In the genomic region with DNA sequence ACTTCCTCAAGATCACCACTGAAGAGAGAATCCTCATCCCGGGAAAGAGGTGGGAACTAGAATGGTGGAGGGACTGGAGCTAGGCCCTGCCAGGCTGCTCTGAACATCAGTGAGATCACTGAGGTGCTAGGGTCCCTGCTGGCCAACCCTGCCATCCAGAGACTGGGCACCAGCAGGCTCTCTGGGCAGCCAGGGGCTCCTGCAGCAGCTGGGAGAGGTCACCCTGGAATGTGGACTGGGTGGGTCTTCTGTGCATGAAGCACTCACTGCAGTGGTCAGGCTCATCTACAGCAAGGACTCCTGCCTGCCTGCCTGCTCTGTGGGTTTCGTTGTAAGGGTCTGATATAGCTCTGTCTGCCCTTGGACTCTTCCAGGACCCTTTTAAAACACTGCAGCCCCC, we compare ENCODE assay signal across 24 cellular contexts. TPM values are rescaled to one million over a fixed set of nuclear protein-coding genes. Genes with fewer than 3 reads are reported as not detected.
DNase-seq lines count a peak whose midpoint lies in the region; ATAC-seq and TF ChIP-seq lines count a peak whose summit lies in the region.
"Had no signal": no experiment of that assay in that cellular context is flagged by ENCODE, and none has a peak within 500 bp of the region (broad histone marks: within the 10 kb centered on the region; RNA-seq: fewer than 3 reads in every experiment).

No MANE protein-coding gene starts in this region.

- H3K4me3 ChIP-seq in right atrium auricular region (no peak overlapping the region), lower lobe of right lung (no peak overlapping the region), tibial artery (no peak overlapping the region)
- H3K4me3 ChIP-seq: hepatocyte, psoas muscle, SK-N-MC, testis had no signal

- H3K9me3 Mint-ChIP-seq in WTC11: no peaks in the 10 kb centered on the region
- H3K9me3 Mint-ChIP-seq in stimulated activated naive CD8-positive, alpha-beta T cell treated with anti-CD3 and anti-CD28 coated beads, Interleukin-15, amount 100 ng/mL, for 72 hours: no peaks in the 10 kb centered on the region
- H3K9me3 Mint-ChIP-seq: activated naive CD4-positive, alpha-beta T cell treated with anti-CD3 and anti-CD28 coated beads for 36 hours; CD8-positive, alpha-beta memory T cell; memory B cell; nephron had no signal

- H3K27me3 ChIP-seq in right atrium auricular region: no peaks in the 10 kb centered on the region
- H3K27me3 ChIP-seq in lower lobe of right lung (ENCODE audit: low read depth): no peaks in the 10 kb centered on the region
- H3K27me3 ChIP-seq in tibial artery: peaks cover 0 to 3% of the 10 kb centered on the region in 2 donors
- H3K27me3 ChIP-seq: hepatocyte, testis had no signal

- H3K36me3 Mint-ChIP-seq in WTC11: no peaks in the 10 kb centered on the region; the same call in 1 of the 2 replicates
- H3K36me3 Mint-ChIP-seq: memory B cell had no signal

- POLR2A ChIA-PET in WTC11 (lab: Charles Lee): no interaction called here

- H3K36me3 ChIP-seq in right atrium auricular region (peaks cover 2% of the 10 kb centered on the region), lower lobe of right lung (peaks cover 19% of the 10 kb centered on the region), tibial artery (peaks cover 2 to 29% (median 4%) of the 10 kb centered on the region in 3 donors)

- no peak overlapping the region for H3K27ac Mint-ChIP-seq in WTC11
- H3K27ac Mint-ChIP-seq in stimulated activated naive CD8-positive, alpha-beta T cell treated with anti-CD3 and anti-CD28 coated beads, Interleukin-15, amount 100 ng/mL, for 72 hours: no peak overlapping the region
- H3K27ac Mint-ChIP-seq: activated naive CD4-positive, alpha-beta T cell treated with anti-CD3 and anti-CD28 coated beads for 36 hours; memory B cell; nephron had no signal

- no peak overlapping the region for H3K4me3 Mint-ChIP-seq in WTC11
- no peak overlapping the region for H3K4me3 Mint-ChIP-seq in stimulated activated naive CD8-positive, alpha-beta T cell treated with anti-CD3 and anti-CD28 coated beads, Interleukin-15, amount 100 ng/mL, for 72 hours
- H3K4me3 Mint-ChIP-seq: activated naive CD4-positive, alpha-beta T cell treated with anti-CD3 and anti-CD28 coated beads for 36 hours; CD8-positive, alpha-beta memory T cell; memory B cell; nephron had no signal

- TF ChIP-seq CTCF in right atrium auricular region (IDR thresholded peaks at IDR 0.05) (no peak), WTC11 (IDR thresholded peaks at IDR 0.05) (no peak), lower lobe of right lung (IDR thresholded peaks at IDR 0.05) (no peak), tibial artery (IDR thresholded peaks at IDR 0.05) (no peak)

- ATAC-seq in WTC11: no peak
- ATAC-seq in lower lobe of right lung: no peak
- no peak for ATAC-seq in stimulated activated naive CD8-positive, alpha-beta T cell treated with anti-CD3 and anti-CD28 coated beads, Interleukin-15, amount 100 ng/mL, for 72 hours
- ATAC-seq: psoas muscle had no signal

- H3K4me1 ChIP-seq in right atrium auricular region (peaks cover 0 to 31% of the 10 kb centered on the region in 2 donors), lower lobe of right lung (no peaks in the 10 kb centered on the region), tibial artery (no peaks in the 10 kb centered on the region)
- H3K4me1 ChIP-seq: testis had no signal

- no peaks in the 10 kb centered on the region; the same call in 1 of the 2 replicates for H3K27me3 Mint-ChIP-seq in WTC11 (ENCODE audit: low read depth)
- no peaks in the 10 kb centered on the region for H3K27me3 Mint-ChIP-seq in stimulated activated naive CD8-positive, alpha-beta T cell treated with anti-CD3 and anti-CD28 coated beads, Interleukin-15, amount 100 ng/mL, for 72 hours

- H3K9me3 ChIP-seq in right atrium auricular region (no peaks in the 10 kb centered on the region), lower lobe of right lung (no peaks in the 10 kb centered on the region), tibial artery (no peaks in the 10 kb centered on the region)
- H3K9me3 ChIP-seq: psoas muscle, testis had no signal

- intact Hi-C loops in cardiac septum (cut with DNase I): no loop called here
- intact Hi-C loops in lower lobe of right lung (cut with DNase I): no loop called here
- intact Hi-C loops in tibial artery (cut with DNase I; ENCODE audit: low total_unique reads): no loop called here

- H3K4me1 Mint-ChIP-seq in WTC11: peaks cover 5% of the 10 kb centered on the region
- no peaks in the 10 kb centered on the region for H3K4me1 Mint-ChIP-seq in stimulated activated naive CD8-positive, alpha-beta T cell treated with anti-CD3 and anti-CD28 coated beads, Interleukin-15, amount 100 ng/mL, for 72 hours
- H3K4me1 Mint-ChIP-seq: CD8-positive, alpha-beta memory T cell; memory B cell had no signal

- CTCF ChIA-PET in WTC11 (lab: Charles Lee): no interaction called here

- H3K27ac ChIP-seq in right atrium auricular region: peak overlapping the region in 1 of 2 donors; percentile 21
- H3K27ac ChIP-seq in lower lobe of right lung: no peak overlapping the region
- H3K27ac ChIP-seq in tibial artery: no peak overlapping the region
- H3K27ac ChIP-seq: hepatocyte, psoas muscle, SK-N-MC, testis had no signal

- DNase-seq in cardiac septum (ENCODE audit: low spot score) (peak; percentile 43), right atrium auricular region (ENCODE audit: low spot score) (no peak), WTC11 (ENCODE audit: low spot score) (peak; percentile 4), lower lobe of right lung (peak; percentile 28), tibial artery (peak; percentile 9 to 38), DMS79 treated with DMSO at 0.1 percent for 48 hours (lab: John Stamatoyannopoulos, UW) (no peak)
- no peak for DNase-seq in stimulated activated CD4-positive, alpha-beta T cell treated with anti-CD3 and anti-CD28 coated beads, Interleukin-1b, Interleukin-23, amount 100 ng/mL, for 48 hours
- no peak for DNase-seq in stimulated activated naive CD8-positive, alpha-beta T cell treated with anti-CD3 and anti-CD28 coated beads, Interleukin-15, amount 100 ng/mL, for 72 hours
- DNase-seq: activated CD8-positive, alpha-beta memory T cell treated with anti-CD3 and anti-CD28 coated beads for 24 hours; activated naive CD4-positive, alpha-beta T cell treated with anti-CD3 and anti-CD28 coated beads for 36 hours; CD8-positive, alpha-beta memory T cell; DND-41; KBM-7; MV-4-11; NCI-H187 treated with DMSO at 0.1 percent for 48 hours; NCI-H226; stimulated activated CD4-positive, alpha-beta T cell treated with anti-CD3 and anti-CD28 coated beads, Interleukin-12 subunit alpha, Interleukin-12 subunit beta, amount 100 ng/mL, for 4 hours; testis had no signal

TF ChIP-seq in WTC11, 78 proteins besides CTCF, POLR2A, EP300 and RAD21 (continues in another document):
- TF ChIP-seq, protein P1, sequence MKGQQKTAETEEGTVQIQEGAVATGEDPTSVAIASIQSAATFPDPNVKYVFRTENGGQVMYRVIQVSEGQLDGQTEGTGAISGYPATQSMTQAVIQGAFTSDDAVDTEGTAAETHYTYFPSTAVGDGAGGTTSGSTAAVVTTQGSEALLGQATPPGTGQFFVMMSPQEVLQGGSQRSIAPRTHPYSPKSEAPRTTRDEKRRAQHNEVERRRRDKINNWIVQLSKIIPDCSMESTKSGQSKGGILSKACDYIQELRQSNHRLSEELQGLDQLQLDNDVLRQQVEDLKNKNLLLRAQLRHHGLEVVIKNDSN (CRISPR knock-in tag; IDR thresholded peaks at IDR 0.05): no peak
- TF ChIP-seq, protein P2, sequence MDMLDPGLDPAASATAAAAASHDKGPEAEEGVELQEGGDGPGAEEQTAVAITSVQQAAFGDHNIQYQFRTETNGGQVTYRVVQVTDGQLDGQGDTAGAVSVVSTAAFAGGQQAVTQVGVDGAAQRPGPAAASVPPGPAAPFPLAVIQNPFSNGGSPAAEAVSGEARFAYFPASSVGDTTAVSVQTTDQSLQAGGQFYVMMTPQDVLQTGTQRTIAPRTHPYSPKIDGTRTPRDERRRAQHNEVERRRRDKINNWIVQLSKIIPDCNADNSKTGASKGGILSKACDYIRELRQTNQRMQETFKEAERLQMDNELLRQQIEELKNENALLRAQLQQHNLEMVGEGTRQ (CRISPR knock-in tag; IDR thresholded peaks at IDR 0.05): no peak
- TF ChIP-seq RELA (CRISPR knock-in tag; IDR thresholded peaks at IDR 0.05; ENCODE audit: borderline replicate concordance): no peak
- TF ChIP-seq, protein P3, sequence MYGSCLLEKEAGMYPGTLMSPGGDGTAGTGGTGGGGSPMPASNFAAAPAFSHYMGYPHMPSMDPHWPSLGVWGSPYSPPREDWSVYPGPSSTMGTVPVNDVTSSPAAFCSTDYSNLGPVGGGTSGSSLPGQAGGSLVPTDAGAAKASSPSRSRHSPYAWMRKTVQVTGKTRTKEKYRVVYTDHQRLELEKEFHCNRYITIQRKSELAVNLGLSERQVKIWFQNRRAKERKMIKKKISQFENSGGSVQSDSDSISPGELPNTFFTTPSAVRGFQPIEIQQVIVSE (CRISPR knock-in tag; IDR thresholded peaks at IDR 0.05; ENCODE audit: borderline replicate concordance): no peak

RNA-seq across cellular contexts. Expression of a gene that starts 24.9 kb away (rescaled TPM):
- total RNA-seq in cardiac septum: 32.5 TPM
- total RNA-seq in right atrium auricular region: 10 to 100 TPM in 1 of 2 donors, 1 to 10 TPM in 1; 8.3 to 12.5 TPM
- total RNA-seq in WTC11 (2021): 10.2 to 12.6 TPM (median 11.5 TPM) in 3 replicates
- 59.7 TPM for total RNA-seq in lower lobe of right lung

RNA-seq across cellular contexts. Expression of a gene that starts 32.6 kb away (rescaled TPM):
- 0.51 TPM for total RNA-seq in cardiac septum
- total RNA-seq in right atrium auricular region: not detected
- total RNA-seq in WTC11 (2021): 0.57 to 1.3 TPM (median 0.69 TPM) in 3 replicates
- 1.0 TPM for total RNA-seq in lower lobe of right lung

RNA-seq across cellular contexts. Expression of a gene that starts 49.1 kb away (rescaled TPM):
- 0.78 TPM for total RNA-seq in cardiac septum
- under 1 TPM in 1 of 2 donors, not detected in 1; 0.12 TPM for total RNA-seq in right atrium auricular region
- 0.70 to 1.4 TPM (median 1.2 TPM) in 3 replicates for total RNA-seq in WTC11 (2021)
- 0.41 TPM for total RNA-seq in lower lobe of right lung
- total RNA-seq: activated naive CD4-positive, alpha-beta T cell treated with anti-CD3 and anti-CD28 coated beads for 36 hours; astrocyte; CD8-positive, alpha-beta memory T cell had no signal

RNA-seq across cellular contexts. Expression of a gene that starts 56.3 kb away (rescaled TPM):
- total RNA-seq in cardiac septum: not detected
- total RNA-seq in right atrium auricular region: not detected
- total RNA-seq in WTC11 (2021): 0.09 to 0.14 TPM (median 0.13 TPM) in 3 replicates
- not detected for total RNA-seq in lower lobe of right lung
- total RNA-seq: activated naive CD4-positive, alpha-beta T cell treated with anti-CD3 and anti-CD28 coated beads for 36 hours; astrocyte; CD8-positive, alpha-beta memory T cell; hepatocyte; testis had no signal

Comparison
In these comparisons a context has a peak if more than half of its experiments do, and no peak if none do; other contexts are left out.
1. DNase-seq: peak in cardiac septum (single experiment), WTC11 (single experiment), lower lobe of right lung (single experiment) and tibial artery (2 of 2); none in right atrium auricular region (single experiment), stimulated activated CD4-positive, alpha-beta T cell treated with anti-CD3 and anti-CD28 coated beads, Interleukin-1b, Interleukin-23, amount 100 ng/mL, for 48 hours (single experiment), stimulated activated naive CD8-positive, alpha-beta T cell treated with anti-CD3 and anti-CD28 coated beads, Interleukin-15, amount 100 ng/mL, for 72 hours (0 of 2) and DMS79 treated with DMSO at 0.1 percent for 48 hours (single experiment).